In the genomic region with DNA sequence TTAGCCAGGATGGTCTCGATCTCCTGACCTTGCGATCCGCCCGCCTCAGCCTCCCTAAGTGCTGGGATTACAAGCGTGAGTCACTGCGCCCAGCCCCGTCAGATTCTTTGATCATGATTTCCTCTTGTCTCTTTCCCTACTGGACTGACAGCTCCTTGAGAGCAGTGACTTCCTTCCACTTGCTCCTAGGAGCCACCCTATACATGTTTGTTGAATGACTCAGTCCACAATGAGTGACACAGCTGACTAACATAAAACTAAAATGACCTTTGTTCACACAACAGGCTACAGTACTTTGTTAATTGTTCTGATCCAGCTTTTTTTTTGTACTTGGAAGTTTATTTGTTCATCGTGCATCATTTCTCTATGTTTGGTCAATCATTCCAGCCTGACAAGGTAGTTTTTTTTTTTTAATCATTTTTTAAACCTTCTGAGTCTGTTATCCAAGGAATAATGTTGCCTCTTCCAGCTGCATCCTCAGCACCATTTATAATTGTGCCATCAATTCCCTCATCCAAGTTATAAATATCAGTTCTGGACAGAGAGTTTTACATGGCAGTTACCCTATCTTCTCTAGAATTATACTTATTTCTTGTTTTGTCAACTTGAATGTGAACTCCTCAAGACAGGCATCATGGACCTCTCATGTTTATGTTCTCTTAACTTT, we compare ENCODE assay signal across 12 cellular contexts. TPM values are rescaled to one million over a fixed set of nuclear protein-coding genes. Genes with fewer than 3 reads are reported as not detected.
DNase-seq lines count a peak whose midpoint lies in the region; TF ChIP-seq lines count a peak whose summit lies in the region.
"Had no signal": no experiment of that assay in that cellular context is flagged by ENCODE, and none has a peak within 500 bp of the region (broad histone marks: within the 10 kb centered on the region; RNA-seq: fewer than 3 reads in every experiment).

No MANE protein-coding gene starts in this region.

- no CpG with 5 or more reads among the region's 8 CpGs for WGBS in trophoblast cell (ENCODE audit: extremely low coverage, insufficient coverage, insufficient read length)

- H3K79me1 ChIP-seq in trophoblast cell (ENCODE audit: low read length): no peaks in the 10 kb centered on the region

- TF ChIP-seq CTCF in PC-9 (conservative IDR thresholded peaks at IDR 0.05): no peak

- H3K4me2 ChIP-seq in PC-9: no peak overlapping the region
- H3K4me2 ChIP-seq in trophoblast cell (ENCODE audit: low read length): no peak overlapping the region

- no peak overlapping the region for H2BK5ac ChIP-seq in trophoblast cell (ENCODE audit: low read depth, low read length, poor library complexity)

- H3K14ac ChIP-seq in trophoblast cell (ENCODE audit: low read length): no peak overlapping the region

- H3K36me3 ChIP-seq in PC-9 (ENCODE audit: low read depth): no peaks in the 10 kb centered on the region
- H3K36me3 ChIP-seq in trophoblast cell (ENCODE audit: control insufficient read depth in 1 of 2, insufficient read depth in 2 of 2, low read length in 2 of 2): no peaks in the 10 kb centered on the region
- H3K36me3 ChIP-seq: suprapubic skin had no signal

- no peak overlapping the region for H2BK120ac ChIP-seq in trophoblast cell (ENCODE audit: insufficient read depth, low read length, poor library complexity)

- H3K9me2 ChIP-seq in PC-9 (ENCODE audit: insufficient read depth): no peaks in the 10 kb centered on the region

- H3F3A ChIP-seq in PC-9 (ENCODE audit: insufficient read depth, low read depth): peaks cover 6% of the 10 kb centered on the region

- H3K4me3 ChIP-seq in PC-9 (no peak overlapping the region), trophoblast cell (ENCODE audit: low read depth, low read length) (no peak overlapping the region)
- H3K4me3 ChIP-seq: suprapubic skin had no signal

- DNase-seq in ELF-1 (ENCODE audit: low read depth, low spot score): peak; percentile 24
- DNase-seq in PC-9: peak; percentile 74 to 97
- peak; percentile 75 for DNase-seq in epithelial cell of prostate (ENCODE audit: low read depth, low spot score)
- DNase-seq in trophoblast cell: peak; percentile 90 to 91
- no peak for DNase-seq in stimulated activated CD4-positive, alpha-beta T cell treated with anti-CD3 and anti-CD28 coated beads, Interleukin-4, amount 100 ng/mL, for 24 hours
- DNase-seq in activated T-helper 1 cell treated with anti-CD3 and anti-CD28 coated beads, Interleukin-12 subunit alpha, Interleukin-12 subunit beta, Interleukin-2, Interleukin-4 antibody, amounts not matched to agents 30 ng/mL and 10 ng/mL and 1 ng/mL, durations not matched to agents 14 hours and 24 hours and 36 hours (ENCODE audit: low spot score): no peak
- no peak for DNase-seq in SHP77 (lab: John Stamatoyannopoulos, UW)
- DNase-seq in immature natural killer cell: no peak
- DNase-seq: activated CD8-positive, alpha-beta memory T cell treated with anti-CD3 and anti-CD28 coated beads, Interleukin-2, amount 50 U/mL, for 4 hours; kidney had no signal

- H3K79me2 ChIP-seq in PC-9 (ENCODE audit: low read depth): no peaks in the 10 kb centered on the region
- no peaks in the 10 kb centered on the region for H3K79me2 ChIP-seq in trophoblast cell (ENCODE audit: control insufficient read depth, insufficient read depth, low read length, poor library complexity)

- no peak overlapping the region for H4K12ac ChIP-seq in trophoblast cell (ENCODE audit: low read depth, low read length)

- no peak overlapping the region for H2AK5ac ChIP-seq in trophoblast cell (ENCODE audit: low read length)

- H3K9me3 ChIP-seq in PC-9 (ENCODE audit: insufficient read depth, low read depth) (no peaks in the 10 kb centered on the region), trophoblast cell (ENCODE audit: insufficient read depth, low read depth, low read length) (no peaks in the 10 kb centered on the region)
- H3K9me3 ChIP-seq: suprapubic skin had no signal

- H3K27ac ChIP-seq in PC-9 (peak overlapping the region; percentile 48), epithelial cell of prostate (peak overlapping the region; percentile 46), trophoblast cell (ENCODE audit: low read depth, low read length) (no peak overlapping the region)
- H3K27ac ChIP-seq: suprapubic skin had no signal

- H3K4me3 Mint-ChIP-seq in activated T-helper 1 cell treated with anti-CD3 and anti-CD28 coated beads, Interleukin-12 subunit alpha, Interleukin-12 subunit beta, Interleukin-2, Interleukin-4 antibody, amounts not matched to agents 30 ng/mL and 10 ng/mL and 1 ng/mL, durations not matched to agents 14 hours and 24 hours and 36 hours: no peak overlapping the region
- H3K4me3 Mint-ChIP-seq in immature natural killer cell: no peak overlapping the region

- H3K27me3 ChIP-seq in PC-9 (ENCODE audit: insufficient read depth, low read depth) (no peaks in the 10 kb centered on the region), trophoblast cell (ENCODE audit: insufficient read depth, low read length) (no peaks in the 10 kb centered on the region)

- no peaks in the 10 kb centered on the region for H3K4me1 Mint-ChIP-seq in activated T-helper 1 cell treated with anti-CD3 and anti-CD28 coated beads, Interleukin-12 subunit alpha, Interleukin-12 subunit beta, Interleukin-2, Interleukin-4 antibody, amounts not matched to agents 30 ng/mL and 10 ng/mL and 1 ng/mL, durations not matched to agents 14 hours and 24 hours and 36 hours (ENCODE audit: low read depth)
- H3K4me1 Mint-ChIP-seq in immature natural killer cell: no peaks in the 10 kb centered on the region

- no peak overlapping the region for H4K8ac ChIP-seq in trophoblast cell (ENCODE audit: low read depth, low read length)

- no peak overlapping the region for H3K4ac ChIP-seq in trophoblast cell (ENCODE audit: low read depth, low read length)

- BruUV-seq in PC-9 (replicated peaks; lab: Mats Ljungman, UMichigan): no TSS peak

- no peak overlapping the region for H4K91ac ChIP-seq in trophoblast cell (ENCODE audit: low read depth, low read length)

- H3K18ac ChIP-seq in trophoblast cell (ENCODE audit: low read length): no peak overlapping the region

- H2AFZ ChIP-seq in PC-9 (no peak overlapping the region), trophoblast cell (ENCODE audit: insufficient read depth, low read length, poor library complexity) (no peak overlapping the region)

- no peaks in the 10 kb centered on the region for H3K36me3 Mint-ChIP-seq in activated T-helper 1 cell treated with anti-CD3 and anti-CD28 coated beads, Interleukin-12 subunit alpha, Interleukin-12 subunit beta, Interleukin-2, Interleukin-4 antibody, amounts not matched to agents 30 ng/mL and 10 ng/mL and 1 ng/mL, durations not matched to agents 14 hours and 24 hours and 36 hours (ENCODE audit: low read depth)
- H3K36me3 Mint-ChIP-seq in immature natural killer cell: no peaks in the 10 kb centered on the region

- CTCF ChIA-PET in PC-9 (lab: Charles Lee): no interaction called here

- H4K20me1 ChIP-seq in PC-9 (ENCODE audit: insufficient read depth): no peaks in the 10 kb centered on the region

- H3K4me1 ChIP-seq in PC-9 (replicated peaks; ENCODE audit: insufficient read depth) (peaks cover 10% of the 10 kb centered on the region; the same call in 1 of the 2 replicates), trophoblast cell (ENCODE audit: control insufficient read depth in 1 of 2, insufficient read depth in 2 of 2, low read length in 2 of 2) (peaks cover 0 to 2% of the 10 kb centered on the region in 2 experiments)
- H3K4me1 ChIP-seq: suprapubic skin had no signal

- no peak overlapping the region for H2BK12ac ChIP-seq in trophoblast cell (ENCODE audit: low read length)

- intact Hi-C loops in PC-9 (cut with micrococcal nuclease; ENCODE audit: unreplicated experiment): loop anchor here (5.0 kb wide), 1 partner anchor 59 kb away; a partner anchor contains a TSS
- intact Hi-C loops in activated T-helper 1 cell treated with anti-CD3 and anti-CD28 coated beads, Interleukin-12 subunit alpha, Interleukin-12 subunit beta, Interleukin-2, Interleukin-4 antibody, amounts not matched to agents 30 ng/mL and 10 ng/mL and 1 ng/mL, durations not matched to agents 14 hours and 24 hours and 36 hours (cut with micrococcal nuclease): no loop called here

- H3K23ac ChIP-seq in trophoblast cell (ENCODE audit: low read length): no peak overlapping the region

- POLR2A ChIA-PET in PC-9 (lab: Charles Lee; ENCODE audit: unreplicated experiment): no interaction called here

- no peak overlapping the region for H3K27ac Mint-ChIP-seq in activated T-helper 1 cell treated with anti-CD3 and anti-CD28 coated beads, Interleukin-12 subunit alpha, Interleukin-12 subunit beta, Interleukin-2, Interleukin-4 antibody, amounts not matched to agents 30 ng/mL and 10 ng/mL and 1 ng/mL, durations not matched to agents 14 hours and 24 hours and 36 hours
- H3K27ac Mint-ChIP-seq in immature natural killer cell: no peak overlapping the region

- H3K9ac ChIP-seq in trophoblast cell (ENCODE audit: low read length): no peak overlapping the region

- H3K27me3 Mint-ChIP-seq in activated T-helper 1 cell treated with anti-CD3 and anti-CD28 coated beads, Interleukin-12 subunit alpha, Interleukin-12 subunit beta, Interleukin-2, Interleukin-4 antibody, amounts not matched to agents 30 ng/mL and 10 ng/mL and 1 ng/mL, durations not matched to agents 14 hours and 24 hours and 36 hours (ENCODE audit: insufficient read depth): peaks cover 2% of the 10 kb centered on the region
- H3K27me3 Mint-ChIP-seq in immature natural killer cell (ENCODE audit: low read depth in 3 of 3): peaks cover 6 to 11% (median 6%) of the 10 kb centered on the region in 3 donors

- H3K9me3 Mint-ChIP-seq in activated T-helper 1 cell treated with anti-CD3 and anti-CD28 coated beads, Interleukin-12 subunit alpha, Interleukin-12 subunit beta, Interleukin-2, Interleukin-4 antibody, amounts not matched to agents 30 ng/mL and 10 ng/mL and 1 ng/mL, durations not matched to agents 14 hours and 24 hours and 36 hours: no peaks in the 10 kb centered on the region
- H3K9me3 Mint-ChIP-seq in immature natural killer cell: peaks cover 0 to 1% (median 0%) of the 10 kb centered on the region in 6 donors

RNA-seq across cellular contexts. Expression of a gene that starts 42.9 kb away (rescaled TPM):
- not detected in 2 replicates for total RNA-seq in PC-9 (2021)
- polyA plus RNA-seq in trophoblast cell (2013): not detected in 2 replicates
- not detected in 2 replicates for total RNA-seq in activated T-helper 1 cell treated with anti-CD3 and anti-CD28 coated beads, Interleukin-12 subunit alpha, Interleukin-12 subunit beta, Interleukin-2, Interleukin-4 antibody, amounts not matched to agents 30 ng/mL and 10 ng/mL and 1 ng/mL, durations not matched to agents 14 hours and 24 hours and 36 hours
- not detected for polyA plus RNA-seq in immature natural killer cell
- total RNA-seq: kidney, osteocyte, suprapubic skin had no signal

RNA-seq across cellular contexts. Expression of a gene that starts 59.1 kb away (rescaled TPM):
- total RNA-seq in PC-9 (2021): 313 and 357 TPM in 2 replicates
- polyA plus RNA-seq in trophoblast cell (2013): 225 and 236 TPM in 2 replicates
- total RNA-seq in activated T-helper 1 cell treated with anti-CD3 and anti-CD28 coated beads, Interleukin-12 subunit alpha, Interleukin-12 subunit beta, Interleukin-2, Interleukin-4 antibody, amounts not matched to agents 30 ng/mL and 10 ng/mL and 1 ng/mL, durations not matched to agents 14 hours and 24 hours and 36 hours: 289 and 294 TPM in 2 replicates
- polyA plus RNA-seq in immature natural killer cell: 100 to 1,000 TPM; 183 to 199 (median 189) TPM

RNA-seq across cellular contexts. Expression of a gene that starts 59.8 kb away (rescaled TPM):
- 77.9 and 84.1 TPM in 2 replicates for total RNA-seq in PC-9 (2021)
- polyA plus RNA-seq in trophoblast cell (2013): 46.4 and 46.6 TPM in 2 replicates
- 92.3 and 99.0 TPM in 2 replicates for total RNA-seq in activated T-helper 1 cell treated with anti-CD3 and anti-CD28 coated beads, Interleukin-12 subunit alpha, Interleukin-12 subunit beta, Interleukin-2, Interleukin-4 antibody, amounts not matched to agents 30 ng/mL and 10 ng/mL and 1 ng/mL, durations not matched to agents 14 hours and 24 hours and 36 hours
- polyA plus RNA-seq in immature natural killer cell: 10 to 100 TPM; 15.6 to 39.6 (median 21.2) TPM

Comparison
In these comparisons a context has a peak if more than half of its experiments do, and no peak if none do; other contexts are left out.
1. DNase-seq: peak in ELF-1 (single experiment), PC-9 (2 of 2), epithelial cell of prostate (single experiment) and trophoblast cell (2 of 2); none in stimulated activated CD4-positive, alpha-beta T cell treated with anti-CD3 and anti-CD28 coated beads, Interleukin-4, amount 100 ng/mL, for 24 hours (single experiment), activated T-helper 1 cell treated with anti-CD3 and anti-CD28 coated beads, Interleukin-12 subunit alpha, Interleukin-12 subunit beta, Interleukin-2, Interleukin-4 antibody, amounts not matched to agents 30 ng/mL and 10 ng/mL and 1 ng/mL, durations not matched to agents 14 hours and 24 hours and 36 hours (single experiment), SHP77 (0 of 2) and immature natural killer cell (0 of 3).